Comparison of ENCODE assay signal across 11 cellular contexts in the genomic region with DNA sequence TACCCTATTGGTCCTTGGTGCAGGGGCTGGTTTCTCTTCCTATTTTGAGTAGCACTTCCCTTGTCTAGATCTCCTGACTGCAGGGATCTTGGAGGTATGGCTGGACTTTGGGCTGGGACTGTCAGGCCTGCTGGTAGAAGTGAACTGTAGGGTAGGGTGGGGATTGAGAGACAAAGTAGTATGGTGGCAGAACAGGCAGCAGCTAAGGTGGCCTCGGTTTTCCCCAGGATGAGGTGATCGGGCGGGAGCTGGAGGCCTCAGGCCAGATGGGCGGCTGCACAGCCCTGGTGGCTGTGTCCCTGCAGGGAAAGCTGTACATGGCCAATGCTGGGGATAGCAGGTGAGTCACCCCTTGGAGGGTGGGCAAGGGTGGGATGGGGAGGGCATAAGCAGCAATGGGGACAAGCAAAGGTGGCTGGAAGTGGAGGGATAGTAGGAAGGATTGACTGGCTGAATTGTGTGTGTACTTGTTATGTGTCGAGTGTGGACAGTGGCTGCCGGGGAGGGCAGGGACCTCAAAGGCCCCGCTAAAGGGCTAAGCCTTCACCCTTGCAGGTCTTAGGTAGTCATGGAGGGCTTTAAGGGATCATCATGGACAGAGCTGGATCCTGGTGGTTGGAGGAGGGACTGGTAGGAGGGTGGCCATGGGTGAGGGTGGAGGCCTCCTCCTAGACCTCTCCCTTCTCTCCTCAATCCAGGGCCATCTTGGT. TPM values are rescaled to one million over a fixed set of nuclear protein-coding genes. Genes with fewer than 3 reads are reported as not detected.
A peak's percentile ranks its signal among the peaks of the same experiment; 100 is the strongest.
DNase-seq lines count a peak whose midpoint lies in the region; ATAC-seq, FAIRE-seq and TF ChIP-seq lines count a peak whose summit lies in the region.
"Had no signal": no experiment of that assay in that cellular context is flagged by ENCODE, and none has a peak within 500 bp of the region (broad histone marks: within the 10 kb centered on the region; RNA-seq: fewer than 3 reads in every experiment).

No MANE protein-coding gene starts in this region.

- H3K36me3 ChIP-seq in naive thymus-derived CD4-positive, alpha-beta T cell (ENCODE audit: control insufficient read depth in 2 of 3, insufficient read depth in 3 of 3, low read length in 3 of 3): peaks cover 0 to 34% (median 0%) of the 10 kb centered on the region in 3 experiments
- H3K36me3 ChIP-seq in A673 (ENCODE audit: insufficient read depth, low read length, poor library complexity, severe bottlenecking) (peaks cover 3% of the 10 kb centered on the region), small intestine (ENCODE audit: control insufficient read depth in 2 of 2, insufficient read depth in 2 of 2, low read length in 2 of 2) (peaks cover 0 to 3% of the 10 kb centered on the region in 2 donors)

- no peaks in the 10 kb centered on the region for H3K9me3 ChIP-seq in naive thymus-derived CD4-positive, alpha-beta T cell (ENCODE audit: control insufficient read depth in 2 of 3, low read length in 3 of 3)
- no peaks in the 10 kb centered on the region for H3K9me3 ChIP-seq in A673 (ENCODE audit: low read depth, low read length, poor library complexity, severe bottlenecking)
- no peaks in the 10 kb centered on the region for H3K9me3 ChIP-seq in small intestine (ENCODE audit: control insufficient read depth, low read depth)
- H3K9me3 ChIP-seq: SJSA1 had no signal

- peak overlapping the region; percentile 83 to 91 (median 87) for H3K4me3 Mint-ChIP-seq in naive thymus-derived CD4-positive, alpha-beta T cell

- H3K36me3 Mint-ChIP-seq in activated naive CD4-positive, alpha-beta T cell treated with anti-CD3 and anti-CD28 coated beads, Interleukin-2, amount 50 U/mL, for 72 hours: peaks cover 10 to 50% of the 10 kb centered on the region in 2 donors
- peaks cover 3 to 39% (median 11%) of the 10 kb centered on the region in 5 donors for H3K36me3 Mint-ChIP-seq in naive thymus-derived CD4-positive, alpha-beta T cell

- no peaks in the 10 kb centered on the region for H3K27me3 ChIP-seq in naive thymus-derived CD4-positive, alpha-beta T cell (ENCODE audit: control insufficient read depth in 2 of 2, insufficient read depth in 2 of 2, low read length in 2 of 2)
- no peaks in the 10 kb centered on the region for H3K27me3 ChIP-seq in A673 (replicated peaks; ENCODE audit: insufficient read depth, low read depth, low read length, poor library complexity)
- no peaks in the 10 kb centered on the region for H3K27me3 ChIP-seq in small intestine (ENCODE audit: control insufficient read depth in 2 of 2, insufficient read depth in 2 of 2, low read length in 2 of 2)
- H3K27me3 ChIP-seq: SJSA1 had no signal

- H3K9me3 Mint-ChIP-seq in activated naive CD4-positive, alpha-beta T cell treated with anti-CD3 and anti-CD28 coated beads, Interleukin-2, amount 50 U/mL, for 72 hours: no peaks in the 10 kb centered on the region
- H3K9me3 Mint-ChIP-seq in naive thymus-derived CD4-positive, alpha-beta T cell: peaks cover 0 to 9% (median 0%) of the 10 kb centered on the region in 11 donors

- H3K4me3 ChIP-seq in naive thymus-derived CD4-positive, alpha-beta T cell (ENCODE audit: low read length): peak overlapping the region; percentile 79
- H3K4me3 ChIP-seq in A673 (ENCODE audit: low read depth, low read length, poor library complexity, severe bottlenecking) (no peak overlapping the region), small intestine (ENCODE audit: low read depth in 1 of 2, low read length in 2 of 2) (no peak overlapping the region)
- H3K4me3 ChIP-seq: SJSA1 had no signal

- peaks cover 0 to 2% (median 0%) of the 10 kb centered on the region in 5 donors for H3K27me3 Mint-ChIP-seq in naive thymus-derived CD4-positive, alpha-beta T cell

- H3K27ac Mint-ChIP-seq in activated naive CD4-positive, alpha-beta T cell treated with anti-CD3 and anti-CD28 coated beads, Interleukin-2, amount 50 U/mL, for 72 hours: peak overlapping the region; percentile 86 to 97
- peak overlapping the region; percentile 66 to 99 (median 95) for H3K27ac Mint-ChIP-seq in naive thymus-derived CD4-positive, alpha-beta T cell

- no peak for FAIRE-seq in small intestine (lab: Jason Lieb, UNC)
- FAIRE-seq: GM18507 had no signal

- peak; percentile 52 for DNase-seq in CD1c-positive myeloid dendritic cell (ENCODE audit: extremely low spot score)
- DNase-seq in GM13977 (ENCODE audit: low spot score): peak; percentile 23
- DNase-seq in activated naive CD4-positive, alpha-beta T cell treated with anti-CD3 and anti-CD28 coated beads, Interleukin-2, amount 50 U/mL, for 72 hours (ENCODE audit: low spot score in 2 of 2): no peak
- no peak for DNase-seq in naive thymus-derived CD4-positive, alpha-beta T cell
- no peak for DNase-seq in left colon
- no peak for DNase-seq in A673 (ENCODE audit: low spot score)
- DNase-seq in small intestine: no peak
- DNase-seq in NCI-H2196 treated with DMSO at 0.1 percent for 48 hours (lab: John Stamatoyannopoulos, UW; ENCODE audit: unreplicated experiment): no peak

- ATAC-seq in activated naive CD4-positive, alpha-beta T cell treated with anti-CD3 and anti-CD28 coated beads, Interleukin-2, amount 50 U/mL, for 72 hours: no peak
- no peak for ATAC-seq in naive thymus-derived CD4-positive, alpha-beta T cell
- no peak for ATAC-seq in left colon

- H3K4me1 Mint-ChIP-seq in naive thymus-derived CD4-positive, alpha-beta T cell: peaks cover 34 to 87% (median 83%) of the 10 kb centered on the region in 7 donors

- in situ Hi-C loops in GM13977 (cut with MboI; ENCODE audit: low pct_unique_long_range_greater_than_20kb, low sequenced_read_pairs, unreplicated experiment): no loop called here

- POLR2A ChIA-PET in naive thymus-derived CD4-positive, alpha-beta T cell (lab: Charles Lee): interaction anchor here (0.7 to 46.3 kb wide), 9 partner anchors 9 to 36 kb away, joined by 3 to 1418 read pairs (median 18); a partner anchor contains a TSS
- POLR2A ChIA-PET in A673 (lab: Charles Lee; ENCODE audit: low non-redundant PET): no interaction called here

- CTCF ChIA-PET in naive thymus-derived CD4-positive, alpha-beta T cell (lab: Charles Lee): interaction anchor here (2.8 to 3.2 kb wide), 2 partner anchors 24 to 30 kb away, joined by 9 to 16 read pairs; a partner anchor contains a TSS
- CTCF ChIA-PET in A673 (lab: Charles Lee): interaction anchor here (1.2 kb wide), 1 partner anchor 27 kb away, joined by 3 read pairs; no protein-coding TSS in a partner anchor

- TF ChIP-seq CTCF in GM13977 (IDR thresholded peaks at IDR 0.05; ENCODE audit: extremely low read depth, insufficient read depth, missing control alignments) (no peak), A673 (conservative IDR thresholded peaks at IDR 0.05; ENCODE audit: low read depth, low read length) (no peak)

- H3K4me1 ChIP-seq in naive thymus-derived CD4-positive, alpha-beta T cell (ENCODE audit: control insufficient read depth in 2 of 2, insufficient read depth in 2 of 2, low read length in 2 of 2): peaks cover 51 to 80% of the 10 kb centered on the region in 2 donors
- H3K4me1 ChIP-seq in A673 (ENCODE audit: insufficient read depth, low read length, poor library complexity, severe bottlenecking) (no peaks in the 10 kb centered on the region), small intestine (ENCODE audit: control insufficient read depth in 2 of 2, insufficient read depth in 1 of 2, low read depth in 1 of 2, low read length in 1 of 2) (no peaks in the 10 kb centered on the region)

- no TSS peak for BruUV-seq in A673 (replicated peaks; lab: Mats Ljungman, UMichigan)

- intact Hi-C loops in naive thymus-derived CD4-positive, alpha-beta T cell (cut with micrococcal nuclease): no loop called here
- intact Hi-C loops in left colon (cut with DNase I, micrococcal nuclease) (no loop called here), A673 (cut with micrococcal nuclease; ENCODE audit: unreplicated experiment) (no loop called here)

- peak overlapping the region; percentile 91 for H3K27ac ChIP-seq in naive thymus-derived CD4-positive, alpha-beta T cell (ENCODE audit: low read depth, low read length)
- no peak overlapping the region for H3K27ac ChIP-seq in A673 (ENCODE audit: low read depth, low read length, poor library complexity, severe bottlenecking)
- H3K27ac ChIP-seq in small intestine (ENCODE audit: low read depth in 1 of 2, low read length in 1 of 2): no peak overlapping the region
- H3K27ac ChIP-seq: SJSA1 had no signal

- WGBS in small intestine, 3 donors: 91 to 95% (median 92%) methylated on average over 7 of the region's 7 CpGs

RNA-seq across cellular contexts. Expression of a gene that starts 2.1 kb away (rescaled TPM):
- total RNA-seq in activated naive CD4-positive, alpha-beta T cell treated with anti-CD3 and anti-CD28 coated beads, Interleukin-2, amount 50 U/mL, for 72 hours: 10 to 100 TPM; 52.3 to 74.1 TPM
- 10 to 100 TPM; 55.8 to 81.0 (median 74.5) TPM for total RNA-seq in naive thymus-derived CD4-positive, alpha-beta T cell
- polyA plus RNA-seq in naive thymus-derived CD4-positive, alpha-beta T cell: 100 to 1,000 TPM in 1 of 2 donors, 10 to 100 TPM in 1; 68.8 to 135 TPM
- total RNA-seq in left colon: 1 to 10 TPM; 2.9 to 9.3 TPM
- total RNA-seq in A673 (2021): 3.6 and 5.8 TPM in 2 replicates
- 1 to 10 TPM; 1.8 to 9.3 (median 8.4) TPM for polyA plus RNA-seq in small intestine

RNA-seq across cellular contexts. Expression of a gene that starts 8.7 kb away (rescaled TPM):
- total RNA-seq in activated naive CD4-positive, alpha-beta T cell treated with anti-CD3 and anti-CD28 coated beads, Interleukin-2, amount 50 U/mL, for 72 hours: 100 to 1,000 TPM in 1 of 2 donors, 10 to 100 TPM in 1; 75.8 to 139 TPM
- 100 to 1,000 TPM in 1 of 5 experiments, 10 to 100 TPM in 4; 38.7 to 110 (median 63.7) TPM for total RNA-seq in naive thymus-derived CD4-positive, alpha-beta T cell
- polyA plus RNA-seq in naive thymus-derived CD4-positive, alpha-beta T cell: 100 to 1,000 TPM; 104 to 147 TPM
- total RNA-seq in left colon (10 to 100 TPM; 37.8 to 53.9 TPM), A673 (2021) (18.3 and 21.0 TPM in 2 replicates)
- polyA plus RNA-seq in small intestine: 10 to 100 TPM; 47.6 to 54.1 (median 53.8) TPM

RNA-seq across cellular contexts. Expression of a gene that starts 22.2 kb away (rescaled TPM):
- under 1 TPM; 0.18 to 0.86 TPM for total RNA-seq in activated naive CD4-positive, alpha-beta T cell treated with anti-CD3 and anti-CD28 coated beads, Interleukin-2, amount 50 U/mL, for 72 hours
- total RNA-seq in naive thymus-derived CD4-positive, alpha-beta T cell: 1 to 10 TPM in 3 of 5 experiments, under 1 TPM in 2; 0.27 to 2.5 (median 1.6) TPM
- polyA plus RNA-seq in naive thymus-derived CD4-positive, alpha-beta T cell: under 1 TPM in 1 of 2 donors, not detected in 1; 0.16 TPM
- under 1 TPM in 1 of 2 donors, not detected in 1; 0.42 TPM for total RNA-seq in left colon
- total RNA-seq in A673 (2021): not detected in 2 replicates
- under 1 TPM in 1 of 3 donors, not detected in 2; 0.12 TPM for polyA plus RNA-seq in small intestine
- total RNA-seq: lung microvascular endothelial cell, SJSA1 had no signal

RNA-seq across cellular contexts. Expression of a gene that starts 30.8 kb away (rescaled TPM):
- total RNA-seq in activated naive CD4-positive, alpha-beta T cell treated with anti-CD3 and anti-CD28 coated beads, Interleukin-2, amount 50 U/mL, for 72 hours: 100 to 1,000 TPM in 1 of 2 donors, 10 to 100 TPM in 1; 96.6 to 129 TPM
- total RNA-seq in naive thymus-derived CD4-positive, alpha-beta T cell: 100 to 1,000 TPM; 112 to 161 (median 135) TPM
- polyA plus RNA-seq in naive thymus-derived CD4-positive, alpha-beta T cell: 100 to 1,000 TPM; 127 to 181 TPM
- total RNA-seq in left colon (10 to 100 TPM; 57.1 to 60.9 TPM), A673 (2021) (50.1 and 54.3 TPM in 2 replicates)
- 10 to 100 TPM; 25.9 to 43.8 (median 28.4) TPM for polyA plus RNA-seq in small intestine

RNA-seq across cellular contexts. Expression of a gene that starts 40.0 kb away (rescaled TPM):
- total RNA-seq in activated naive CD4-positive, alpha-beta T cell treated with anti-CD3 and anti-CD28 coated beads, Interleukin-2, amount 50 U/mL, for 72 hours: 10 to 100 TPM; 20.4 to 24.1 TPM
- 10 to 100 TPM; 24.3 to 38.3 (median 32.8) TPM for total RNA-seq in naive thymus-derived CD4-positive, alpha-beta T cell
- polyA plus RNA-seq in naive thymus-derived CD4-positive, alpha-beta T cell: 10 to 100 TPM in 1 of 2 donors, 1 to 10 TPM in 1; 8.0 to 15.5 TPM
- total RNA-seq in left colon (10 to 100 TPM; 51.6 to 57.0 TPM), A673 (2021) (4.3 and 5.1 TPM in 2 replicates)
- polyA plus RNA-seq in small intestine: 100 to 1,000 TPM in 2 of 3 donors, 10 to 100 TPM in 1; 97.5 to 167 (median 159) TPM

Comparison
In these comparisons a context has a peak if more than half of its experiments do, and no peak if none do; other contexts are left out.
1. DNase-seq: peak in CD1c-positive myeloid dendritic cell (single experiment) and GM13977 (single experiment); none in activated naive CD4-positive, alpha-beta T cell treated with anti-CD3 and anti-CD28 coated beads, Interleukin-2, amount 50 U/mL, for 72 hours (0 of 2), naive thymus-derived CD4-positive, alpha-beta T cell (0 of 9), left colon (0 of 2), A673 (single experiment), small intestine (single experiment) and NCI-H2196 treated with DMSO at 0.1 percent for 48 hours (single experiment).